In genomic region chr6:32108727-32109113, GRCh38 we compare ENCODE assay signal across 11 cellular contexts. TPM values are rescaled to one million over a fixed set of nuclear protein-coding genes. Genes with fewer than 3 reads are reported as not detected.
DNase-seq lines count a peak whose midpoint lies in the region; ATAC-seq and TF ChIP-seq lines count a peak whose summit lies in the region.
"Had no signal": no experiment of that assay in that cellular context is flagged by ENCODE, and none has a peak within 500 bp of the region (broad histone marks: within the 10 kb centered on the region; RNA-seq: fewer than 3 reads in every experiment).

No MANE protein-coding gene starts in this region.

- no peaks in the 10 kb centered on the region for H3K27me3 ChIP-seq in RWPE2 (ENCODE audit: insufficient read depth, poor library complexity, severe bottlenecking)
- no peaks in the 10 kb centered on the region for H3K27me3 ChIP-seq in esophagus (ENCODE audit: control insufficient read depth in 1 of 2, insufficient read depth in 2 of 2, low read length in 2 of 2)
- peaks cover 25% of the 10 kb centered on the region for H3K27me3 ChIP-seq in mucosa of stomach (ENCODE audit: control insufficient read depth, insufficient read depth, low read length)
- H3K27me3 ChIP-seq in testis = no peaks in the 10 kb centered on the region

- WGBS in esophagus, 2 donors = 29 to 41% methylated on average over 6 of the region's 6 CpGs
- 39 to 41% methylated on average over 6 of the region's 6 CpGs for WGBS in testis, 2 donors

- no peak for DNase-seq in RWPE2 (ENCODE audit: low spot score)
- no peak for DNase-seq in testis
- no peak for DNase-seq in germinal center (ENCODE audit: low spot score)
- DNase-seq in iPS-NIHi7 (ENCODE audit: extremely low spot score) = no peak
- DNase-seq: activated CD8-positive, alpha-beta memory T cell treated with anti-CD3 and anti-CD28 coated beads, Interleukin-2, amount 50 U/mL, for 48 hours; DMS79; T-helper 9 cell had no signal

- no peak overlapping the region for H3K4me3 ChIP-seq in RWPE2 (ENCODE audit: severe bottlenecking)
- H3K4me3 ChIP-seq in esophagus (ENCODE audit: low read depth in 1 of 2, low read length in 2 of 2) = peak overlapping the region; percentile 24 to 30
- peak overlapping the region; percentile 11 for H3K4me3 ChIP-seq in mucosa of stomach (ENCODE audit: low read length)
- H3K4me3 ChIP-seq in testis = no peak overlapping the region

- H3K4me1 ChIP-seq in RWPE2 (ENCODE audit: insufficient read depth, poor library complexity, severe bottlenecking) (peaks cover 23% of the 10 kb centered on the region), esophagus (ENCODE audit: control insufficient read depth in 2 of 2, insufficient read depth in 2 of 2, low read length in 1 of 2) (peaks cover 7 to 16% of the 10 kb centered on the region in 2 donors), mucosa of stomach (ENCODE audit: control insufficient read depth, insufficient read depth, low read length) (peaks cover 41% of the 10 kb centered on the region), testis (peaks cover 48% of the 10 kb centered on the region)

- H3K36me3 ChIP-seq in RWPE2 (ENCODE audit: low read depth) (no peaks in the 10 kb centered on the region), esophagus (ENCODE audit: control insufficient read depth in 2 of 2, insufficient read depth in 2 of 2, low read length in 1 of 2) (peaks cover 0 to 4% of the 10 kb centered on the region in 2 donors), mucosa of stomach (ENCODE audit: control insufficient read depth, insufficient read depth, low read length) (no peaks in the 10 kb centered on the region), testis (ENCODE audit: low read depth, missing control alignments) (no peaks in the 10 kb centered on the region)

- H3K27ac ChIP-seq in RWPE2 (ENCODE audit: poor library complexity, severe bottlenecking) (peak overlapping the region; percentile 44), esophagus (ENCODE audit: low read depth in 2 of 2, low read length in 1 of 2) (peak overlapping the region; percentile 69 to 70), testis (peak overlapping the region; percentile 5 to 74)

- TF ChIP-seq CTCF in RWPE2 (IDR thresholded peaks at IDR 0.05; ENCODE audit: poor library complexity, severe bottlenecking) = no peak
- no peak for TF ChIP-seq CTCF in testis (IDR thresholded peaks at IDR 0.05)

- TF ChIP-seq POLR2A in testis (IDR thresholded peaks at IDR 0.05) (no peak), GM18505 (IDR thresholded peaks at IDR 0.05; ENCODE audit: borderline replicate concordance, extremely low read depth, insufficient read depth, insufficient read length) (no peak)

- intact Hi-C loops in testis (cut with DNase I; ENCODE audit: low total_unique reads) = no loop called here

- ATAC-seq in RWPE2 (ENCODE audit: low read depth) = peak; percentile 7; the same call in 1 of the 3 replicates
- no peak for ATAC-seq in GM18505 (IDR thresholded peaks at IDR 0.05; ENCODE audit: unreplicated experiment)
- ATAC-seq in HG03521 (IDR thresholded peaks at IDR 0.05; ENCODE audit: unreplicated experiment) = no peak

- peak overlapping the region; percentile 59 for H3K9ac ChIP-seq in mucosa of stomach (ENCODE audit: low read length)

- H3K9me3 ChIP-seq in RWPE2 (ENCODE audit: severe bottlenecking) (no peaks in the 10 kb centered on the region), esophagus (ENCODE audit: control insufficient read depth in 2 of 2, insufficient read depth in 1 of 2, low read depth in 1 of 2, low read length in 1 of 2) (no peaks in the 10 kb centered on the region), mucosa of stomach (ENCODE audit: control insufficient read depth, low read length) (no peaks in the 10 kb centered on the region), testis (no peaks in the 10 kb centered on the region)

RNA-seq across cellular contexts. Expression of gene TNXB, which starts 0.4 kb away (rescaled TPM):
- polyA plus RNA-seq in esophagus = 10 to 100 TPM; 14.8 to 15.5 TPM
- total RNA-seq in testis = 10 to 100 TPM; 42.4 to 44.0 TPM
- polyA plus RNA-seq in testis (ENCODE audit: insufficient read depth, low read depth, low replicate concordance) = 78.2 TPM

RNA-seq across cellular contexts. Expression of gene ATF6B, which starts 19.3 kb away (rescaled TPM):
- polyA plus RNA-seq in esophagus (10 to 100 TPM; 47.5 to 60.2 TPM), testis (ENCODE audit: insufficient read depth, low read depth, low replicate concordance) (76.3 TPM)
- total RNA-seq in testis = 100 to 1,000 TPM; 120 to 138 TPM

RNA-seq across cellular contexts. Expression of gene FKBPL, which starts 21.4 kb away (rescaled TPM):
- polyA plus RNA-seq in esophagus (10 to 100 TPM in 1 of 2 donors, 1 to 10 TPM in 1; 8.1 to 13.7 TPM), testis (ENCODE audit: insufficient read depth, low read depth, low replicate concordance) (11.6 TPM)
- total RNA-seq in testis = 1 to 10 TPM; 7.2 to 9.5 TPM

RNA-seq across cellular contexts. Expression of gene PRRT1, which starts 43.0 kb away (rescaled TPM):
- 1 to 10 TPM; 1.8 to 2.3 TPM for polyA plus RNA-seq in esophagus
- 1 to 10 TPM; 4.2 to 6.2 TPM for total RNA-seq in testis
- polyA plus RNA-seq in testis (ENCODE audit: insufficient read depth, low read depth, low replicate concordance) = 6.1 TPM

RNA-seq across cellular contexts. Expression of gene PPT2, which starts 45.2 kb away (rescaled TPM):
- polyA plus RNA-seq in esophagus (10 to 100 TPM; 20.7 to 21.6 TPM), testis (ENCODE audit: insufficient read depth, low read depth, low replicate concordance) (18.9 TPM)
- total RNA-seq in testis = 10 to 100 TPM; 33.9 to 92.8 TPM

Comparison
In these comparisons a context has a peak if more than half of its experiments do, and no peak if none do; other contexts are left out.
1. H3K4me3 ChIP-seq: peak in esophagus (2 of 2) and mucosa of stomach (single experiment); none in RWPE2 (single experiment) and testis (0 of 2).
2. Peak in every context shown above with its lines, with median percentiles within 50 percentile points of each other: H3K27ac ChIP-seq.